ENCODE assay signal across 11 cellular contexts in genomic region chr2:185279999-185280398, GRCh38.
DNase-seq lines count a peak whose midpoint lies in the region; ATAC-seq and TF ChIP-seq lines count a peak whose summit lies in the region.
"Had no signal": no experiment of that assay in that cellular context is flagged by ENCODE, and none has a peak within 500 bp of the region (broad histone marks: within the 10 kb centered on the region; RNA-seq: fewer than 3 reads in every experiment).

No MANE protein-coding gene starts in this region.

- H3K36me3 Mint-ChIP-seq in brain (no peaks in the 10 kb centered on the region), nephron progenitor cell (ENCODE audit: low read depth) (no peaks in the 10 kb centered on the region)

- H3K27ac Mint-ChIP-seq in brain (no peak overlapping the region), nephron progenitor cell (no peak overlapping the region)

- H3K4me1 Mint-ChIP-seq in brain (peaks cover 5% of the 10 kb centered on the region), nephron progenitor cell (no peaks in the 10 kb centered on the region)

- H3K9me3 Mint-ChIP-seq in brain, result no peaks in the 10 kb centered on the region
- no peaks in the 10 kb centered on the region for H3K9me3 Mint-ChIP-seq in nephron progenitor cell

- H3K27me3 ChIP-seq in Karpas-422 (ENCODE audit: low read length) (no peaks in the 10 kb centered on the region), H7 (ENCODE audit: control insufficient read depth, insufficient read depth, low read length) (no peaks in the 10 kb centered on the region)
- H3K27me3 ChIP-seq: ascending aorta, SJSA1 had no signal

- no peak overlapping the region for H3K4me3 Mint-ChIP-seq in brain
- no peak overlapping the region for H3K4me3 Mint-ChIP-seq in nephron progenitor cell

- H3K27me3 Mint-ChIP-seq in brain (no peaks in the 10 kb centered on the region), nephron progenitor cell (ENCODE audit: low read depth, poor library complexity) (no peaks in the 10 kb centered on the region)

- H4K20me1 ChIP-seq in Karpas-422 (ENCODE audit: insufficient read depth, low read depth, low read length), result no peaks in the 10 kb centered on the region

- no peaks in the 10 kb centered on the region for H3K9me2 ChIP-seq in Karpas-422 (replicated peaks; ENCODE audit: insufficient read depth, low read length)

- DNase-seq in NCI-H1092 treated with DMSO at 0.1 percent for 48 hours (lab: John Stamatoyannopoulos, UW) (peak; percentile 7), NCI-H1092 (lab: John Stamatoyannopoulos, UW) (no peak), Karpas-422 (peak; percentile 54), nephron progenitor cell (no peak), iPS-NIHi11 (ENCODE audit: low spot score) (no peak), H7 (no peak)

- no peak for ATAC-seq in GM21717 (IDR thresholded peaks at IDR 0.05; ENCODE audit: unreplicated experiment)

- peak; percentile 69 to 78 for TF ChIP-seq CTCF in brain (conservative IDR thresholded peaks at IDR 0.05)
- peak; percentile 46 for TF ChIP-seq CTCF in nephron progenitor cell (IDR thresholded peaks at IDR 0.05)

- no peak overlapping the region for H2AFZ ChIP-seq in Karpas-422 (ENCODE audit: low read length)

- H3K36me3 ChIP-seq in Karpas-422 (ENCODE audit: insufficient read depth, low read length), result no peaks in the 10 kb centered on the region
- no peaks in the 10 kb centered on the region for H3K36me3 ChIP-seq in H7 (replicated peaks; ENCODE audit: control insufficient read depth, insufficient read depth, low read length)
- H3K36me3 ChIP-seq: ascending aorta, HAP-1, SJSA1 had no signal

- H3K4me2 ChIP-seq in Karpas-422 (ENCODE audit: low read depth, low read length, poor library complexity, severe bottlenecking), result no peak overlapping the region

- H3K79me2 ChIP-seq in Karpas-422 (ENCODE audit: low read length), result no peaks in the 10 kb centered on the region

- no peaks in the 10 kb centered on the region for H3K4me1 ChIP-seq in Karpas-422 (ENCODE audit: low read length)
- H3K4me1 ChIP-seq: ascending aorta, SJSA1 had no signal

- no peaks in the 10 kb centered on the region for H3K9me3 ChIP-seq in Karpas-422 (ENCODE audit: low read length)
- H3K9me3 ChIP-seq: ascending aorta, HAP-1, SJSA1 had no signal

- H3K27ac ChIP-seq in Karpas-422 (ENCODE audit: low read length), result no peak overlapping the region
- H3K27ac ChIP-seq: ascending aorta, SJSA1 had no signal

- no peak overlapping the region for H3K9ac ChIP-seq in Karpas-422 (ENCODE audit: low read length)

- H3K4me3 ChIP-seq in Karpas-422 (ENCODE audit: low read length) (no peak overlapping the region), H7 (ENCODE audit: insufficient read depth, low read depth, low read length) (no peak overlapping the region)
- H3K4me3 ChIP-seq: ascending aorta, HAP-1, SJSA1 had no signal

Comparison
In these comparisons a context has a peak if more than half of its experiments do, and no peak if none do; other contexts are left out.
1. DNase-seq: peak in NCI-H1092 treated with DMSO at 0.1 percent for 48 hours (single experiment) and Karpas-422 (single experiment); none in NCI-H1092 (single experiment), nephron progenitor cell (single experiment), iPS-NIHi11 (single experiment) and H7 (single experiment).